ENCODE assay signal across 16 cellular contexts in the genomic region with DNA sequence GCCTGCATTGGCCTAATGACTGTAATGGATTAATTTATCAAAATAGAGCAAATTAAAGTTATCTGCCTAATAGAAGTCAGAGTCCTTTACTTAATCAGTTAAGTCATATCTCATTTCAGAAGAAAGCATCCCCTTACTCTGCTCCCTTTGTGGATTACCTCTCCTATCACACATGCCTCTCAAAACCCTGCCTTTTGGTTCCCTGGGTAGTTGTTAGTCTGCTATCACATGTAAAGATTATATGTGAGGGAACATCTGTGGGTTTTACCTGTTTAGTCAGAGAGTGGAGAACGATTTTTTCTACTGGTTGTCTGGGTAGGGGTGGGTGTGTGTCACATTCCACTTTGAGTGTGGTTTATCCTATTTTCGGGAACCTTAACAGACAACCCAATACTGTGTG. TPM values are rescaled to one million over a fixed set of nuclear protein-coding genes. Genes with fewer than 3 reads are reported as not detected.
DNase-seq lines count a peak whose midpoint lies in the region; ATAC-seq lines count a peak whose summit lies in the region.
"Had no signal": no experiment of that assay in that cellular context is flagged by ENCODE, and none has a peak within 500 bp of the region (broad histone marks: within the 10 kb centered on the region; RNA-seq: fewer than 3 reads in every experiment).

No MANE protein-coding gene starts in this region.

- H3K4me3 ChIP-seq in HAP-1, result no peak overlapping the region
- H3K4me3 ChIP-seq: esophagus squamous epithelium, right atrium auricular region had no signal

- H3K27me3 ChIP-seq in HAP-1 (ENCODE audit: low read depth), result no peaks in the 10 kb centered on the region
- H3K27me3 ChIP-seq: esophagus squamous epithelium, right atrium auricular region had no signal

- DNase-seq in left lobe of liver (ENCODE audit: low spot score) (no peak), DMS53 treated with DMSO at 0.1 percent for 48 hours (lab: John Stamatoyannopoulos, UW; ENCODE audit: unreplicated experiment) (no peak), NCI-H1105 treated with DMSO at 0.1 percent for 48 hours (lab: John Stamatoyannopoulos, UW) (no peak), HAP-1 (ENCODE audit: low spot score in 2 of 2) (no peak)
- DNase-seq: activated CD4-positive, alpha-beta T cell treated with anti-CD3 and anti-CD28 coated beads for 1 hour; activated effector memory CD4-positive, alpha-beta T cell treated with anti-CD3 and anti-CD28 coated beads, Interleukin-2, amount 50 U/mL, for 16 hours; CD4-positive, alpha-beta T cell; esophagus squamous epithelium; NCI-H2171 treated with DMSO at 0.1 percent for 48 hours; SHP77 treated with DMSO at 0.1 percent for 48 hours; trophoblast cell had no signal

- in situ Hi-C loops in HAP-1 (cut with MboI; ENCODE audit: low sequenced_read_pairs), result no loop called here

- no peaks in the 10 kb centered on the region for H3K36me3 ChIP-seq in HAP-1 (replicated peaks)
- H3K36me3 ChIP-seq: esophagus squamous epithelium, right atrium auricular region had no signal

- peak; percentile 39 for ATAC-seq in GM18867 (IDR thresholded peaks at IDR 0.05; ENCODE audit: unreplicated experiment)
- ATAC-seq in GM21717 (IDR thresholded peaks at IDR 0.05; ENCODE audit: unreplicated experiment), result peak; percentile 44
- ATAC-seq in HG03196 (IDR thresholded peaks at IDR 0.05; ENCODE audit: unreplicated experiment), result peak; percentile 36
- peak; percentile 28 for ATAC-seq in left lobe of liver
- ATAC-seq in HG03025 (IDR thresholded peaks at IDR 0.05; ENCODE audit: low FRiP score, unreplicated experiment), result no peak

- H3K4me1 ChIP-seq in HAP-1, result peaks cover 6% of the 10 kb centered on the region; the same call in 1 of the 2 replicates

- no peaks in the 10 kb centered on the region; the same call in 1 of the 2 replicates for H3K9me3 ChIP-seq in HAP-1
- H3K9me3 ChIP-seq: esophagus squamous epithelium had no signal

RNA-seq across cellular contexts. Expression of a gene that starts 16.4 kb away (rescaled TPM):
- 14.4 TPM for total RNA-seq in left lobe of liver
